Comparison of ENCODE assay signal across 9 cellular contexts in genomic region chr7:92754756-92755581, GRCh38.
DNase-seq lines count a peak whose midpoint lies in the region; ATAC-seq, FAIRE-seq and TF ChIP-seq lines count a peak whose summit lies in the region.
"Had no signal": no experiment of that assay in that cellular context is flagged by ENCODE, and none has a peak within 500 bp of the region (broad histone marks: within the 10 kb centered on the region; RNA-seq: fewer than 3 reads in every experiment).

No MANE protein-coding gene starts in this region.

- no peak for ATAC-seq in activated T-cell treated with anti-CD3 and anti-CD28 coated beads, Interleukin-2, amount 50 U/mL, for 4 hours
- ATAC-seq in stimulated activated naive B cell treated with anti-CD40 and anti-IgM and Interleukin-4, amounts not matched to agents 10 μg/mL and 1 μg/mL and 100 μg/mL, for 72 hours (replicated peaks): peak; percentile 34 to 41
- ATAC-seq in esophagus mucosa: no peak
- no peak for ATAC-seq in HepG2

- H3K4me1 ChIP-seq in HepG2 (ENCODE audit: insufficient read depth, low read length): peaks cover 41% of the 10 kb centered on the region

- no peak for TF ChIP-seq CTCF in endothelial cell (IDR thresholded peaks at IDR 0.05; ENCODE audit: unreplicated experiment)
- TF ChIP-seq CTCF in HepG2 (CRISPR knock-in tag; IDR thresholded peaks at IDR 0.05): no peak

- DNase-seq in activated T-cell treated with anti-CD3 and anti-CD28 coated beads, Interleukin-2, amount 50 U/mL, for 24 hours: no peak
- DNase-seq in activated T-cell treated with anti-CD3 and anti-CD28 coated beads, Interleukin-2, amount 50 U/mL, for 4 hours: no peak
- DNase-seq in NCI-H524 treated with DMSO at 0.1 percent for 48 hours (lab: John Stamatoyannopoulos, UW) (peak; percentile 62), endothelial cell (ENCODE audit: low spot score) (no peak), iPS-NIHi7 (ENCODE audit: extremely low spot score) (no peak), HepG2 (ENCODE audit: low spot score) (no peak)
- DNase-seq in stimulated activated naive B cell treated with anti-CD40 and anti-IgM and Interleukin-4, amounts not matched to agents 10 μg/mL and 1 μg/mL and 100 μg/mL, for 72 hours: no peak

- H3K36me3 Mint-ChIP-seq in activated T-cell treated with anti-CD3 and anti-CD28 coated beads, Interleukin-2, amount 50 U/mL, for 24 hours (ENCODE audit: low read depth): peaks cover 90% of the 10 kb centered on the region
- H3K36me3 Mint-ChIP-seq in activated T-cell treated with anti-CD3 and anti-CD28 coated beads, Interleukin-2, amount 50 U/mL, for 4 hours (ENCODE audit: insufficient read depth): peaks cover 54% of the 10 kb centered on the region
- H3K36me3 Mint-ChIP-seq in endothelial cell (ENCODE audit: low read depth, unreplicated experiment): no peaks in the 10 kb centered on the region
- H3K36me3 Mint-ChIP-seq in stimulated activated naive B cell treated with anti-CD40 and anti-IgM and Interleukin-4, amounts not matched to agents 10 μg/mL and 1 μg/mL and 100 μg/mL, for 72 hours: peaks cover 21 to 31% of the 10 kb centered on the region in 2 donors

- intact Hi-C loops in HepG2 (cut with micrococcal nuclease; ENCODE audit: unreplicated experiment): loop anchor here (5.0 kb wide), 1 partner anchor 77 kb away; no protein-coding TSS in a partner anchor

- H3K9me3 ChIP-seq in HepG2 (ENCODE audit: low read length): no peaks in the 10 kb centered on the region

- no peak for TF ChIP-seq POLR2A in HepG2 (IDR thresholded peaks at IDR 0.05; ENCODE audit: insufficient read depth in 1 of 2, low read depth in 2 of 2, low read length in 2 of 2)

- TF ChIP-seq EP300 in HepG2 (IDR thresholded peaks at IDR 0.05; ENCODE audit: low read depth in 2 of 2, low read length in 2 of 2) (no peak), HepG2 (CRISPR knock-in tag; IDR thresholded peaks at IDR 0.05; ENCODE audit: borderline replicate concordance) (no peak)

- CTCF ChIA-PET in HepG2 (lab: Yijun Ruan, JAX; ENCODE audit: low intra/inter-chr PET ratio, low total read pairs): no interaction called here

- no peak overlapping the region for H2AFZ ChIP-seq in HepG2 (ENCODE audit: low read length)

- H3K36me3 ChIP-seq in HepG2 (replicated peaks in 1 of 2; ENCODE audit: control insufficient read depth in 1 of 2, insufficient read depth in 2 of 2, low read length in 2 of 2): peaks cover 7 to 44% of the 10 kb centered on the region in 2 experiments; a peak in 3 of 5 replicates

- no peak overlapping the region for H3K4me2 ChIP-seq in HepG2 (ENCODE audit: low read depth, low read length)

- BruUV-seq in HepG2 (replicated peaks; lab: Mats Ljungman, UMichigan): no TSS peak

- no peak overlapping the region for H3K9ac ChIP-seq in HepG2 (ENCODE audit: insufficient read depth, low read depth, low read length)

- H4K20me1 ChIP-seq in HepG2 (ENCODE audit: insufficient read depth, low read length): no peaks in the 10 kb centered on the region

- in situ Hi-C loops in HepG2 (cut with HindIII; ENCODE audit: extremely low pct_ligation_motif_present, low pct_unique_long_range_greater_than_20kb): no loop called here

- POLR2A ChIA-PET in HepG2 (lab: Yijun Ruan, JAX): interaction anchor here (1.2 kb wide), 1 partner anchor 59 kb away, joined by 4 read pairs; no protein-coding TSS in a partner anchor

- H3K79me2 ChIP-seq in HepG2 (ENCODE audit: insufficient read depth, low read length): peaks cover 73% of the 10 kb centered on the region

- no peaks in the 10 kb centered on the region for H3K27me3 ChIP-seq in HepG2 (ENCODE audit: control insufficient read depth in 1 of 2, insufficient read depth in 2 of 2, low read length in 2 of 2)

- no peak overlapping the region for H3K27ac ChIP-seq in HepG2 (ENCODE audit: extremely low read length, insufficient read depth, low read length)

- FAIRE-seq in HepG2 (lab: Jason Lieb, UNC): no peak
- FAIRE-seq: G401.6 had no signal

- peaks cover 61% of the 10 kb centered on the region for H3K4me1 Mint-ChIP-seq in activated T-cell treated with anti-CD3 and anti-CD28 coated beads, Interleukin-2, amount 50 U/mL, for 24 hours (ENCODE audit: low read depth)
- H3K4me1 Mint-ChIP-seq in activated T-cell treated with anti-CD3 and anti-CD28 coated beads, Interleukin-2, amount 50 U/mL, for 4 hours (ENCODE audit: low read depth): peaks cover 62% of the 10 kb centered on the region
- peaks cover 33% of the 10 kb centered on the region for H3K4me1 Mint-ChIP-seq in endothelial cell (ENCODE audit: unreplicated experiment)
- peaks cover 29 to 69% of the 10 kb centered on the region in 2 donors for H3K4me1 Mint-ChIP-seq in stimulated activated naive B cell treated with anti-CD40 and anti-IgM and Interleukin-4, amounts not matched to agents 10 μg/mL and 1 μg/mL and 100 μg/mL, for 72 hours

- H3K4me3 ChIP-seq in HepG2 (replicated peaks in 1 of 3; ENCODE audit: insufficient read depth in 1 of 3, low read depth in 2 of 3, low read length in 3 of 3): no peak overlapping the region

- no peak overlapping the region for H3K4me3 Mint-ChIP-seq in activated T-cell treated with anti-CD3 and anti-CD28 coated beads, Interleukin-2, amount 50 U/mL, for 24 hours
- H3K4me3 Mint-ChIP-seq in activated T-cell treated with anti-CD3 and anti-CD28 coated beads, Interleukin-2, amount 50 U/mL, for 4 hours: no peak overlapping the region
- no peak overlapping the region for H3K4me3 Mint-ChIP-seq in endothelial cell (ENCODE audit: unreplicated experiment)
- peak overlapping the region; percentile 10 to 66 for H3K4me3 Mint-ChIP-seq in stimulated activated naive B cell treated with anti-CD40 and anti-IgM and Interleukin-4, amounts not matched to agents 10 μg/mL and 1 μg/mL and 100 μg/mL, for 72 hours

- 98% methylated on average over 11 of the region's 11 CpGs for WGBS in HepG2 (ENCODE audit: low lambda C conversion rate)

- TF ChIP-seq RAD21 in HepG2 (CRISPR knock-in tag; IDR thresholded peaks at IDR 0.05): no peak

- no peaks in the 10 kb centered on the region for H3K27me3 Mint-ChIP-seq in activated T-cell treated with anti-CD3 and anti-CD28 coated beads, Interleukin-2, amount 50 U/mL, for 24 hours
- H3K27me3 Mint-ChIP-seq in activated T-cell treated with anti-CD3 and anti-CD28 coated beads, Interleukin-2, amount 50 U/mL, for 4 hours (ENCODE audit: low read depth): no peaks in the 10 kb centered on the region
- H3K27me3 Mint-ChIP-seq in endothelial cell (ENCODE audit: unreplicated experiment): peaks cover 1% of the 10 kb centered on the region
- H3K27me3 Mint-ChIP-seq in stimulated activated naive B cell treated with anti-CD40 and anti-IgM and Interleukin-4, amounts not matched to agents 10 μg/mL and 1 μg/mL and 100 μg/mL, for 72 hours: no peaks in the 10 kb centered on the region

- H3K27ac Mint-ChIP-seq in activated T-cell treated with anti-CD3 and anti-CD28 coated beads, Interleukin-2, amount 50 U/mL, for 24 hours: peak overlapping the region; percentile 80
- H3K27ac Mint-ChIP-seq in endothelial cell (ENCODE audit: unreplicated experiment): peak overlapping the region; percentile 44
- H3K27ac Mint-ChIP-seq in stimulated activated naive B cell treated with anti-CD40 and anti-IgM and Interleukin-4, amounts not matched to agents 10 μg/mL and 1 μg/mL and 100 μg/mL, for 72 hours: peak overlapping the region; percentile 77

- H3K9me3 Mint-ChIP-seq in activated T-cell treated with anti-CD3 and anti-CD28 coated beads, Interleukin-2, amount 50 U/mL, for 24 hours: no peaks in the 10 kb centered on the region
- H3K9me3 Mint-ChIP-seq in activated T-cell treated with anti-CD3 and anti-CD28 coated beads, Interleukin-2, amount 50 U/mL, for 4 hours: no peaks in the 10 kb centered on the region
- no peaks in the 10 kb centered on the region for H3K9me3 Mint-ChIP-seq in endothelial cell (ENCODE audit: unreplicated experiment)
- peaks cover 4% of the 10 kb centered on the region in 2 donors for H3K9me3 Mint-ChIP-seq in stimulated activated naive B cell treated with anti-CD40 and anti-IgM and Interleukin-4, amounts not matched to agents 10 μg/mL and 1 μg/mL and 100 μg/mL, for 72 hours

TF ChIP-seq in HepG2, 621 proteins besides CTCF, POLR2A, EP300 and RAD21:
- TF ChIP-seq TEAD2 (CRISPR knock-in tag; IDR thresholded peaks at IDR 0.05) (no peak), JUNB (CRISPR knock-in tag; IDR thresholded peaks at IDR 0.05; ENCODE audit: borderline replicate concordance) (no peak), MTA3 (CRISPR knock-in tag; IDR thresholded peaks at IDR 0.05) (no peak), ATF1 (CRISPR knock-in tag; IDR thresholded peaks at IDR 0.05) (no peak), ZNF350 (CRISPR knock-in tag; IDR thresholded peaks at IDR 0.05; ENCODE audit: borderline replicate concordance, low read depth) (no peak), ZNF431 (CRISPR knock-in tag; IDR thresholded peaks at IDR 0.05; ENCODE audit: borderline replicate concordance, low read depth) (no peak), MIER3 (CRISPR knock-in tag; IDR thresholded peaks at IDR 0.05; ENCODE audit: borderline replicate concordance) (no peak), ZFP36 (IDR thresholded peaks at IDR 0.05; ENCODE audit: borderline replicate concordance, low read depth, low read length, partially characterized antibody) (no peak), SATB2 (CRISPR knock-in tag; IDR thresholded peaks at IDR 0.05) (no peak)
TF ChIP-seq in HepG2: peak in this region for 0.

Comparison
In these comparisons a context has a peak if more than half of its experiments do, and no peak if none do; other contexts are left out.
1. H3K4me3 Mint-ChIP-seq: peak in stimulated activated naive B cell treated with anti-CD40 and anti-IgM and Interleukin-4, amounts not matched to agents 10 μg/mL and 1 μg/mL and 100 μg/mL, for 72 hours (2 of 2); none in activated T-cell treated with anti-CD3 and anti-CD28 coated beads, Interleukin-2, amount 50 U/mL, for 24 hours (single experiment), activated T-cell treated with anti-CD3 and anti-CD28 coated beads, Interleukin-2, amount 50 U/mL, for 4 hours (single experiment) and endothelial cell (single experiment).
2. ATAC-seq: peak in stimulated activated naive B cell treated with anti-CD40 and anti-IgM and Interleukin-4, amounts not matched to agents 10 μg/mL and 1 μg/mL and 100 μg/mL, for 72 hours (2 of 2); none in activated T-cell treated with anti-CD3 and anti-CD28 coated beads, Interleukin-2, amount 50 U/mL, for 4 hours (0 of 2), esophagus mucosa (single experiment) and HepG2 (single experiment).
3. Peak in every context shown above with its lines, with median percentiles within 50 percentile points of each other: H3K27ac Mint-ChIP-seq.